Comparison of ENCODE assay signal across 17 cellular contexts in genomic region chr3:42703695-42704025, GRCh38. TPM values are rescaled to one million over a fixed set of nuclear protein-coding genes. Genes with fewer than 3 reads are reported as not detected.
"Had no signal": no experiment of that assay in that cellular context is flagged by ENCODE, and none has a peak within 500 bp of the region (broad histone marks: within the 10 kb centered on the region; RNA-seq: fewer than 3 reads in every experiment).

No MANE protein-coding gene starts in this region.

- H3K9me3 ChIP-seq: lower lobe of right lung, right lobe of liver, SJSA1, spleen, upper lobe of right lung had no signal

- H3K27ac Mint-ChIP-seq: stimulated activated naive B cell treated with anti-CD40 and anti-IgM and Interleukin-4, amounts not matched to agents 10 μg/mL and 1 μg/mL and 100 μg/mL, for 72 hours; T-helper 2 cell treated with Interferon-gamma antibody and Interleukin-4, amounts not matched to agents 5 μg/mL and 100 μg/mL, for 36 hours had no signal

- H3K9me3 Mint-ChIP-seq: central memory CD8-positive, alpha-beta T cell; stimulated activated naive B cell treated with anti-CD40 and anti-IgM and Interleukin-4, amounts not matched to agents 10 μg/mL and 1 μg/mL and 100 μg/mL, for 72 hours; T-helper 2 cell treated with Interferon-gamma antibody and Interleukin-4, amounts not matched to agents 5 μg/mL and 100 μg/mL, for 36 hours had no signal

- H3K27ac ChIP-seq: lower lobe of right lung, right lobe of liver, SJSA1, spleen, upper lobe of right lung had no signal

- DNase-seq: activated CD4-positive, alpha-beta T cell treated with anti-CD3 and anti-CD28 coated beads for 1 hour; activated CD4-positive, alpha-beta T cell treated with anti-CD3 and anti-CD28 coated beads, Interleukin-2, amount 50 U/mL, for 48 hours; dermis blood vessel endothelial cell; midbrain; right lobe of liver; spleen; stimulated activated CD4-positive, alpha-beta T cell treated with anti-CD3 and anti-CD28 coated beads, Interleukin-1b, Interleukin-23, amount 100 ng/mL, for 48 hours; stimulated activated naive B cell treated with anti-CD40 and anti-IgM and Interleukin-4, amounts not matched to agents 10 μg/mL and 1 μg/mL and 100 μg/mL, for 72 hours; SW 1271; upper lobe of right lung had no signal

- H3K4me1 Mint-ChIP-seq: central memory CD8-positive, alpha-beta T cell had no signal

- H3K36me3 ChIP-seq: lower lobe of right lung, right lobe of liver, SJSA1, spleen, upper lobe of right lung had no signal

- H3K36me3 Mint-ChIP-seq: stimulated activated naive B cell treated with anti-CD40 and anti-IgM and Interleukin-4, amounts not matched to agents 10 μg/mL and 1 μg/mL and 100 μg/mL, for 72 hours had no signal

- H3K4me1 ChIP-seq: lower lobe of right lung, right lobe of liver, SJSA1, upper lobe of right lung had no signal

- ATAC-seq: esophagus mucosa; lower lobe of right lung; right lobe of liver; stimulated activated naive B cell treated with anti-CD40 and anti-IgM and Interleukin-4, amounts not matched to agents 10 μg/mL and 1 μg/mL and 100 μg/mL, for 72 hours; upper lobe of right lung had no signal

- H3K27me3 ChIP-seq: right lobe of liver, SJSA1, upper lobe of right lung had no signal

- H3K4me3 Mint-ChIP-seq: central memory CD8-positive, alpha-beta T cell; stimulated activated naive B cell treated with anti-CD40 and anti-IgM and Interleukin-4, amounts not matched to agents 10 μg/mL and 1 μg/mL and 100 μg/mL, for 72 hours; T-helper 2 cell treated with Interferon-gamma antibody and Interleukin-4, amounts not matched to agents 5 μg/mL and 100 μg/mL, for 36 hours had no signal

- H3K4me3 ChIP-seq: lower lobe of right lung, right lobe of liver, SJSA1, spleen, upper lobe of right lung had no signal

RNA-seq across cellular contexts. Expression of gene HHATL, which starts 1.1 kb away (rescaled TPM):
- total RNA-seq: dermis blood vessel endothelial cell, esophagus mucosa, SJSA1, spleen, upper lobe of right lung had no signal
- polyA plus RNA-seq: keratinocyte had no signal

RNA-seq across cellular contexts. Expression of gene KLHL40, which starts 18.3 kb away (rescaled TPM):
- total RNA-seq: esophagus mucosa, lower lobe of right lung, posterior vena cava, SJSA1, spleen, upper lobe of right lung had no signal
- polyA plus RNA-seq: keratinocyte had no signal
